In genomic region chr11:121741954-121742361, GRCh38 we compare ENCODE assay signal across 9 cellular contexts.
DNase-seq lines count a peak whose midpoint lies in the region; ATAC-seq and TF ChIP-seq lines count a peak whose summit lies in the region.
"Had no signal": no experiment of that assay in that cellular context is flagged by ENCODE, and none has a peak within 500 bp of the region (broad histone marks: within the 10 kb centered on the region; RNA-seq: fewer than 3 reads in every experiment).

No MANE protein-coding gene starts in this region.

- peaks cover 11% of the 10 kb centered on the region for H3K9me3 Mint-ChIP-seq in activated CD4-positive, alpha-beta T cell treated with anti-CD3 and anti-CD28 coated beads, Interleukin-2, amount 10 ng/mL, durations not matched to agents 24 days and 14 days

- intact Hi-C loops in activated CD4-positive, alpha-beta T cell treated with anti-CD3 and anti-CD28 coated beads, Interleukin-2, amount 10 ng/mL, durations not matched to agents 24 days and 14 days (cut with micrococcal nuclease) = no loop called here

- H3K4me1 ChIP-seq in SJCRH30 (no peaks in the 10 kb centered on the region), muscle layer of duodenum (ENCODE audit: control insufficient read depth in 1 of 2, insufficient read depth in 2 of 2, low read length in 2 of 2) (peaks cover 0 to 7% of the 10 kb centered on the region in 2 donors), thoracic aorta (ENCODE audit: control insufficient read depth in 1 of 2, low read depth in 2 of 2) (peaks cover 11 to 42% of the 10 kb centered on the region in 2 donors)

- H3K4me1 Mint-ChIP-seq in activated CD4-positive, alpha-beta T cell treated with anti-CD3 and anti-CD28 coated beads, Interleukin-2, amount 10 ng/mL, durations not matched to agents 24 days and 14 days = no peaks in the 10 kb centered on the region

- H3K27me3 ChIP-seq in SJCRH30 (no peaks in the 10 kb centered on the region), muscle layer of duodenum (ENCODE audit: low read depth, low read length) (no peaks in the 10 kb centered on the region), thoracic aorta (replicated peaks; ENCODE audit: insufficient read depth) (no peaks in the 10 kb centered on the region)

- H3K27me3 Mint-ChIP-seq in activated CD4-positive, alpha-beta T cell treated with anti-CD3 and anti-CD28 coated beads, Interleukin-2, amount 10 ng/mL, durations not matched to agents 24 days and 14 days = peaks cover 5% of the 10 kb centered on the region

- H3K4me3 Mint-ChIP-seq in activated CD4-positive, alpha-beta T cell treated with anti-CD3 and anti-CD28 coated beads, Interleukin-2, amount 10 ng/mL, durations not matched to agents 24 days and 14 days = no peak overlapping the region

- H3K27ac ChIP-seq in SJCRH30 = no peak overlapping the region
- H3K27ac ChIP-seq in muscle layer of duodenum (ENCODE audit: low read length) = peak overlapping the region; percentile 89
- H3K27ac ChIP-seq in thoracic aorta = peak overlapping the region; percentile 94 to 96

- H3K36me3 ChIP-seq in SJCRH30 = no peaks in the 10 kb centered on the region; the same call in 1 of the 2 replicates
- H3K36me3 ChIP-seq in muscle layer of duodenum (ENCODE audit: control insufficient read depth in 1 of 2, insufficient read depth in 2 of 2, low read length in 2 of 2) = no peaks in the 10 kb centered on the region
- H3K36me3 ChIP-seq in thoracic aorta = no peaks in the 10 kb centered on the region

- DNase-seq in SJCRH30 (peak; percentile 28 to 31), fibroblast of the conjunctiva (ENCODE audit: low read depth) (peak; percentile 72), thoracic aorta (ENCODE audit: low spot score) (peak; percentile 71)
- no peak for DNase-seq in activated effector memory CD4-positive, alpha-beta T cell treated with Interleukin-2 at 50 U/mL for 16 hours
- no peak for DNase-seq in activated CD4-positive, alpha-beta T cell treated with anti-CD3 and anti-CD28 coated beads, Interleukin-2, amount 10 ng/mL, durations not matched to agents 24 days and 14 days
- DNase-seq: RPMI8226 had no signal

- H3K9me3 ChIP-seq in SJCRH30 (replicated peaks) (peaks cover 12% of the 10 kb centered on the region), muscle layer of duodenum (ENCODE audit: control insufficient read depth in 1 of 2, low read length in 2 of 2) (peaks cover 3 to 7% of the 10 kb centered on the region in 2 donors), thoracic aorta (no peaks in the 10 kb centered on the region)

- ATAC-seq in thoracic aorta (ENCODE audit: insufficient number of reproducible peaks, low FRiP score, low read depth) (peak; percentile 86), HG02571 (IDR thresholded peaks at IDR 0.05; ENCODE audit: unreplicated experiment) (no peak), esophagus mucosa (no peak)

- H3K4me3 ChIP-seq in SJCRH30 (no peak overlapping the region), muscle layer of duodenum (ENCODE audit: low read depth in 1 of 2, low read length in 2 of 2) (peak overlapping the region in 1 of 2 donors; percentile 13), thoracic aorta (peak overlapping the region; percentile 51)

- no peak overlapping the region for H3K27ac Mint-ChIP-seq in activated CD4-positive, alpha-beta T cell treated with anti-CD3 and anti-CD28 coated beads, Interleukin-2, amount 10 ng/mL, durations not matched to agents 24 days and 14 days

- TF ChIP-seq CTCF in thoracic aorta (IDR thresholded peaks at IDR 0.05) = no peak

- no peaks in the 10 kb centered on the region for H3K36me3 Mint-ChIP-seq in activated CD4-positive, alpha-beta T cell treated with anti-CD3 and anti-CD28 coated beads, Interleukin-2, amount 10 ng/mL, durations not matched to agents 24 days and 14 days (ENCODE audit: low read depth)

Comparison
In these comparisons a context has a peak if more than half of its experiments do, and no peak if none do; other contexts are left out.
1. DNase-seq: peak in SJCRH30 (2 of 2), fibroblast of the conjunctiva (single experiment) and thoracic aorta (single experiment); none in activated effector memory CD4-positive, alpha-beta T cell treated with Interleukin-2 at 50 U/mL for 16 hours (single experiment) and activated CD4-positive, alpha-beta T cell treated with anti-CD3 and anti-CD28 coated beads, Interleukin-2, amount 10 ng/mL, durations not matched to agents 24 days and 14 days (single experiment).